In genomic region chr16:68206224-68206623, GRCh38 we compare ENCODE assay signal across 21 cellular contexts. TPM values are rescaled to one million over a fixed set of nuclear protein-coding genes. Genes with fewer than 3 reads are reported as not detected.
DNase-seq lines count a peak whose midpoint lies in the region; ATAC-seq and TF ChIP-seq lines count a peak whose summit lies in the region.
"Had no signal": no experiment of that assay in that cellular context is flagged by ENCODE, and none has a peak within 500 bp of the region (broad histone marks: within the 10 kb centered on the region; RNA-seq: fewer than 3 reads in every experiment).

No MANE protein-coding gene starts in this region.

- H3K9me3 ChIP-seq in CD4-positive, alpha-beta T cell (ENCODE audit: control insufficient read depth, low read length) = no peaks in the 10 kb centered on the region
- no peaks in the 10 kb centered on the region for H3K9me3 ChIP-seq in naive thymus-derived CD4-positive, alpha-beta T cell (ENCODE audit: control insufficient read depth in 2 of 3, low read length in 3 of 3)
- H3K9me3 ChIP-seq: MG63 had no signal

- TF ChIP-seq CTCF in CD4-positive, alpha-beta T cell (IDR thresholded peaks at IDR 0.05) = no peak

- POLR2A ChIA-PET in CD4-positive, alpha-beta T cell (lab: Charles Lee) = interaction anchor here (0.6 to 1.5 kb wide), 2 partner anchors 22 to 487 kb away, joined by 3 to 4 read pairs; partner anchors contain the start of gene GFOD2
- POLR2A ChIA-PET in naive thymus-derived CD4-positive, alpha-beta T cell (lab: Charles Lee) = interaction anchor here (0.7 kb wide), 1 partner anchor 38 kb away, joined by 3 read pairs; no protein-coding TSS in a partner anchor

- CTCF ChIA-PET in CD4-positive, alpha-beta T cell (lab: Charles Lee) = interaction anchor here (0.9 kb wide), 1 partner anchor 204 kb away, joined by 3 read pairs; no protein-coding TSS in a partner anchor
- CTCF ChIA-PET in naive thymus-derived CD4-positive, alpha-beta T cell (lab: Charles Lee) = no interaction called here

- H3K27ac Mint-ChIP-seq in activated T-cell treated with anti-CD3 and anti-CD28 coated beads, Interleukin-2, amount 50 U/mL, for 72 hours = peak overlapping the region; percentile 36
- H3K27ac Mint-ChIP-seq in CD4-positive, alpha-beta T cell = peak overlapping the region; percentile 11
- peak overlapping the region in 5 of 9 donors; percentile 7 to 84 (median 48) for H3K27ac Mint-ChIP-seq in naive thymus-derived CD4-positive, alpha-beta T cell

- no peak for ATAC-seq in activated T-cell treated with anti-CD3 and anti-CD28 coated beads, Interleukin-2, amount 50 U/mL, for 72 hours (replicated peaks in 1 of 2)
- no peak for ATAC-seq in CD4-positive, alpha-beta T cell (ENCODE audit: poor library complexity)
- no peak for ATAC-seq in naive thymus-derived CD4-positive, alpha-beta T cell
- ATAC-seq in HG03442 (IDR thresholded peaks at IDR 0.05; ENCODE audit: unreplicated experiment) = no peak

- intact Hi-C loops in CD4-positive, alpha-beta T cell (cut with DNase I, micrococcal nuclease) = no loop called here
- intact Hi-C loops in naive thymus-derived CD4-positive, alpha-beta T cell (cut with micrococcal nuclease) = no loop called here

- no peaks in the 10 kb centered on the region for H3K27me3 Mint-ChIP-seq in activated T-cell treated with anti-CD3 and anti-CD28 coated beads, Interleukin-2, amount 50 U/mL, for 72 hours (ENCODE audit: low read depth)
- no peaks in the 10 kb centered on the region for H3K27me3 Mint-ChIP-seq in CD4-positive, alpha-beta T cell
- H3K27me3 Mint-ChIP-seq in naive thymus-derived CD4-positive, alpha-beta T cell = no peaks in the 10 kb centered on the region

- peaks cover 0 to 8% (median 0%) of the 10 kb centered on the region in 3 experiments for H3K36me3 ChIP-seq in naive thymus-derived CD4-positive, alpha-beta T cell (ENCODE audit: control insufficient read depth in 2 of 3, insufficient read depth in 3 of 3, low read length in 3 of 3)
- H3K36me3 ChIP-seq: MG63 had no signal

- peaks cover 34% of the 10 kb centered on the region for H3K4me1 Mint-ChIP-seq in activated T-cell treated with anti-CD3 and anti-CD28 coated beads, Interleukin-2, amount 50 U/mL, for 72 hours (ENCODE audit: low read depth)
- peaks cover 39% of the 10 kb centered on the region for H3K4me1 Mint-ChIP-seq in CD4-positive, alpha-beta T cell (ENCODE audit: low read depth)
- H3K4me1 Mint-ChIP-seq in naive thymus-derived CD4-positive, alpha-beta T cell = peaks cover 22 to 64% (median 46%) of the 10 kb centered on the region in 7 donors

- no peak for DNase-seq in activated T-cell treated with anti-CD3 and anti-CD28 coated beads, Interleukin-2, amount 50 U/mL, for 72 hours
- no peak for DNase-seq in activated T-cell treated with anti-CD3 and anti-CD28 coated beads, Interleukin-2, amount 50 U/mL, for 48 hours
- no peak for DNase-seq in CD4-positive, alpha-beta T cell
- DNase-seq in dermis blood vessel endothelial cell (peak; percentile 50), SKM-1 treated with dmso at 0.1 percent for 144 hours (lab: John Stamatoyannopoulos, UW; ENCODE audit: unreplicated experiment) (no peak)
- no peak for DNase-seq in naive thymus-derived CD4-positive, alpha-beta T cell
- DNase-seq: 8988T, COR-L47, DMS79, H7, MG63, NCI-H1417 treated with DMSO at 0.1 percent for 48 hours, NCI-H187, NCI-H510A, NCI-H748 treated with DMSO at 0.1 percent for 48 hours, PC-9, RPMI8226, SHP77 had no signal

- H3K4me3 ChIP-seq in naive thymus-derived CD4-positive, alpha-beta T cell (ENCODE audit: low read length) = no peak overlapping the region
- H3K4me3 ChIP-seq: MG63, PC-9 had no signal

- no peaks in the 10 kb centered on the region for H3K9me3 Mint-ChIP-seq in activated T-cell treated with anti-CD3 and anti-CD28 coated beads, Interleukin-2, amount 50 U/mL, for 72 hours
- no peaks in the 10 kb centered on the region for H3K9me3 Mint-ChIP-seq in CD4-positive, alpha-beta T cell
- no peaks in the 10 kb centered on the region for H3K9me3 Mint-ChIP-seq in naive thymus-derived CD4-positive, alpha-beta T cell

- H3K4me3 Mint-ChIP-seq in activated T-cell treated with anti-CD3 and anti-CD28 coated beads, Interleukin-2, amount 50 U/mL, for 72 hours = no peak overlapping the region
- no peak overlapping the region for H3K4me3 Mint-ChIP-seq in CD4-positive, alpha-beta T cell
- no peak overlapping the region for H3K4me3 Mint-ChIP-seq in naive thymus-derived CD4-positive, alpha-beta T cell

- no peak overlapping the region for H3K27ac ChIP-seq in CD4-positive, alpha-beta T cell (ENCODE audit: low read depth, low read length)
- H3K27ac ChIP-seq in naive thymus-derived CD4-positive, alpha-beta T cell (ENCODE audit: low read depth, low read length) = no peak overlapping the region
- H3K27ac ChIP-seq: C4-2B, PC-9 had no signal

- H3K36me3 Mint-ChIP-seq in activated T-cell treated with anti-CD3 and anti-CD28 coated beads, Interleukin-2, amount 50 U/mL, for 72 hours (ENCODE audit: insufficient read depth in 2 of 2) = peaks cover 3 to 10% of the 10 kb centered on the region in 2 donors
- peaks cover 31% of the 10 kb centered on the region for H3K36me3 Mint-ChIP-seq in CD4-positive, alpha-beta T cell (ENCODE audit: low read depth)
- peaks cover 0 to 20% (median 4%) of the 10 kb centered on the region in 5 donors for H3K36me3 Mint-ChIP-seq in naive thymus-derived CD4-positive, alpha-beta T cell

- peaks cover 0 to 20% of the 10 kb centered on the region in 2 donors for H3K4me1 ChIP-seq in naive thymus-derived CD4-positive, alpha-beta T cell (ENCODE audit: control insufficient read depth in 2 of 2, insufficient read depth in 2 of 2, low read length in 2 of 2)

- H3K27me3 ChIP-seq in CD4-positive, alpha-beta T cell (ENCODE audit: control insufficient read depth, insufficient read depth, low read length) = no peaks in the 10 kb centered on the region
- no peaks in the 10 kb centered on the region for H3K27me3 ChIP-seq in naive thymus-derived CD4-positive, alpha-beta T cell (ENCODE audit: control insufficient read depth in 2 of 2, insufficient read depth in 2 of 2, low read length in 2 of 2)
- H3K27me3 ChIP-seq: MG63 had no signal

RNA-seq across cellular contexts. Expression of gene ESRP2, which starts 29.7 kb away (rescaled TPM):
- under 1 TPM; 0.31 to 0.63 TPM for total RNA-seq in activated T-cell treated with anti-CD3 and anti-CD28 coated beads, Interleukin-2, amount 50 U/mL, for 72 hours
- not detected for total RNA-seq in CD4-positive, alpha-beta T cell
- total RNA-seq in dermis blood vessel endothelial cell = 3.6 and 4.1 TPM in 2 replicates
- not detected for total RNA-seq in naive thymus-derived CD4-positive, alpha-beta T cell
- under 1 TPM; 0.11 to 0.29 TPM for polyA plus RNA-seq in naive thymus-derived CD4-positive, alpha-beta T cell
- total RNA-seq: LHCN-M2 had no signal

RNA-seq across cellular contexts. Expression of gene PLA2G15, which starts 38.9 kb away (rescaled TPM):
- 1 to 10 TPM; 6.1 to 7.6 TPM for total RNA-seq in activated T-cell treated with anti-CD3 and anti-CD28 coated beads, Interleukin-2, amount 50 U/mL, for 72 hours
- total RNA-seq in CD4-positive, alpha-beta T cell = 1 to 10 TPM; 4.3 to 4.7 TPM
- 28.6 and 38.9 TPM in 2 replicates for total RNA-seq in dermis blood vessel endothelial cell
- 10 to 100 TPM in 2 of 5 experiments, 1 to 10 TPM in 3; 8.5 to 16.8 (median 9.9) TPM for total RNA-seq in naive thymus-derived CD4-positive, alpha-beta T cell
- polyA plus RNA-seq in naive thymus-derived CD4-positive, alpha-beta T cell = 10 to 100 TPM in 1 of 2 donors, 1 to 10 TPM in 1; 6.8 to 15.6 TPM

RNA-seq across cellular contexts. Expression of gene SLC7A6, which starts 58.1 kb away (rescaled TPM):
- total RNA-seq in activated T-cell treated with anti-CD3 and anti-CD28 coated beads, Interleukin-2, amount 50 U/mL, for 72 hours = 100 to 1,000 TPM in 1 of 2 donors, 10 to 100 TPM in 1; 99.8 to 131 TPM
- 100 to 1,000 TPM; 187 to 197 TPM for total RNA-seq in CD4-positive, alpha-beta T cell
- total RNA-seq in dermis blood vessel endothelial cell = 17.4 and 31.1 TPM in 2 replicates
- total RNA-seq in naive thymus-derived CD4-positive, alpha-beta T cell = 100 to 1,000 TPM; 112 to 248 (median 207) TPM
- polyA plus RNA-seq in naive thymus-derived CD4-positive, alpha-beta T cell = 10 to 100 TPM; 29.3 to 31.1 TPM
